In the genomic region with DNA sequence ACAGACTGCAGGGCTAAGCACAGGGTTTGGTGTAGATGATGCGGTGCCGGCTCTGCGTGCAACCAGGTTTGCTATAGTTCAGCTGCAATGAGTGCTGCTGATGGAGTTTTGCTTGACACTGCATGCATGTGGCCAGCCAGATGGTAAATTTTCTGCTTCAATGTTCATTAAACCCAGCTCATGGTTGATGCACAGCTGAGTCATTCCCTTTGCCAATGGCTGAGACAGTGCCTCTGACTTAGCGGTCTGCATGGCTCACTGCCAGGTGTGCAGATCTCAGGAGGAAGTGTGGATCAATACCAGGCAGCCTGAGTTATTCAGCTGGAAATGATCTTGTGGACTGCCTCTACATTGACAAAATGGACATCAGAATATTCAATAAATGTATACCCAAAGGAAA, we compare ENCODE assay signal across 10 cellular contexts.
DNase-seq lines count a peak whose midpoint lies in the region; ATAC-seq and TF ChIP-seq lines count a peak whose summit lies in the region.
"Had no signal": no experiment of that assay in that cellular context is flagged by ENCODE, and none has a peak within 500 bp of the region (broad histone marks: within the 10 kb centered on the region; RNA-seq: fewer than 3 reads in every experiment).

No MANE protein-coding gene starts in this region.

- H3K27ac ChIP-seq in osteoblast (ENCODE audit: low read depth, low read length) = no peak overlapping the region
- H3K27ac ChIP-seq: adrenal gland, uterus had no signal

- ATAC-seq in HG02588 (IDR thresholded peaks at IDR 0.05; ENCODE audit: unreplicated experiment) = peak; percentile 43
- no peak for ATAC-seq in activated CD4-positive, CD25-positive, alpha-beta regulatory T cell treated with anti-CD3 and anti-CD28 coated beads, Interleukin-2, amount 50 U/mL, for 24 hours

- DNase-seq in Caki2 (ENCODE audit: low read depth) = peak; percentile 86
- peak; percentile 96 for DNase-seq in NCI-H1694 treated with DMSO at 0.1 percent for 48 hours (lab: John Stamatoyannopoulos, UW)
- peak; percentile 81 for DNase-seq in fibroblast of mammary gland (ENCODE audit: low read depth)
- DNase-seq in osteoblast (ENCODE audit: insufficient read length, low spot score, missing footprints) = no peak
- no peak for DNase-seq in hippocampal formation (lab: John Stamatoyannopoulos, UW)
- no peak for DNase-seq in NCI-H1930 (lab: John Stamatoyannopoulos, UW)
- DNase-seq: adrenal gland, uterus had no signal

- no peaks in the 10 kb centered on the region for H3K27me3 ChIP-seq in osteoblast (ENCODE audit: insufficient read depth, low read length)
- H3K27me3 ChIP-seq: adrenal gland, uterus had no signal

- no peak overlapping the region for H3K4me2 ChIP-seq in osteoblast (ENCODE audit: insufficient read depth, low read length)

- H3K4me3 ChIP-seq in fibroblast of mammary gland (ENCODE audit: control insufficient read depth, low read depth, low read length) (no peak overlapping the region), osteoblast (ENCODE audit: insufficient read depth, low read length) (no peak overlapping the region)
- H3K4me3 ChIP-seq: adrenal gland, uterus had no signal

- H3K79me2 ChIP-seq in osteoblast (ENCODE audit: insufficient read depth, low read length) = no peaks in the 10 kb centered on the region

- TF ChIP-seq CTCF in fibroblast of mammary gland (conservative IDR thresholded peaks at IDR 0.05; ENCODE audit: control insufficient read depth, insufficient read depth, low read depth, low read length) = no peak
- no peak for TF ChIP-seq CTCF in osteoblast (IDR thresholded peaks at IDR 0.05; ENCODE audit: extremely low read depth, low read depth, low read length)

- in situ Hi-C loops in Caki2 (cut with HindIII; ENCODE audit: low pct_unique_long_range_greater_than_20kb, low sequenced_read_pairs) = no loop called here

- no peaks in the 10 kb centered on the region for H3K36me3 ChIP-seq in osteoblast (ENCODE audit: insufficient read depth, low read length)
- H3K36me3 ChIP-seq: adrenal gland, uterus had no signal

- no peaks in the 10 kb centered on the region for H3K4me1 ChIP-seq in osteoblast (ENCODE audit: insufficient read depth, low read length)
- H3K4me1 ChIP-seq: adrenal gland, uterus had no signal

- H3K9me3 ChIP-seq in osteoblast (ENCODE audit: low read depth, low read length) = peaks cover 5% of the 10 kb centered on the region
- H3K9me3 ChIP-seq: adrenal gland, uterus had no signal

- H2AFZ ChIP-seq in osteoblast (ENCODE audit: low read length) = no peak overlapping the region

- H4K20me1 ChIP-seq in osteoblast (ENCODE audit: insufficient read depth, low read length) = no peaks in the 10 kb centered on the region

Comparison
In these comparisons a context has a peak if more than half of its experiments do, and no peak if none do; other contexts are left out.
1. DNase-seq: peak in Caki2 (single experiment), NCI-H1694 treated with DMSO at 0.1 percent for 48 hours (single experiment) and fibroblast of mammary gland (single experiment); none in osteoblast (single experiment), hippocampal formation (0 of 2) and NCI-H1930 (0 of 2).